ENCODE assay signal across 8 cellular contexts in genomic region chr6:26020291-26020982, GRCh38. TPM values are rescaled to one million over a fixed set of nuclear protein-coding genes. Genes with fewer than 3 reads are reported as not detected.
DNase-seq lines count a peak whose midpoint lies in the region; ATAC-seq and TF ChIP-seq lines count a peak whose summit lies in the region.

No MANE protein-coding gene starts in this region.

- H3K18ac ChIP-seq in mesendoderm (ENCODE audit: low read length), result peak overlapping the region; percentile 69

- DNase-seq in CD4-positive, alpha-beta T cell, result peak; percentile 63 to 81 (median 77)
- DNase-seq in NOMO-1 treated with DMSO at 0.1 percent for 48 hours (lab: John Stamatoyannopoulos, UW; ENCODE audit: unreplicated experiment) (peak; percentile 89), endodermal cell (peak; percentile 87), mesendoderm (peak; percentile 95)
- peak; percentile 60 for DNase-seq in activated CD8-positive, alpha-beta memory T cell treated with anti-CD3 and anti-CD28 coated beads, Interleukin-2, amount 50 U/mL, for 4 hours

- H4K5ac ChIP-seq in mesendoderm (ENCODE audit: low read length), result no peak overlapping the region

- peak overlapping the region; percentile 96 for H3K27ac ChIP-seq in CD4-positive, alpha-beta T cell (ENCODE audit: low read depth, low read length)
- H3K27ac ChIP-seq in endodermal cell (ENCODE audit: low read depth, low read length), result no peak overlapping the region
- H3K27ac ChIP-seq in mesendoderm (ENCODE audit: low read depth, low read length), result peak overlapping the region; percentile 89

- H3K27me3 Mint-ChIP-seq in CD4-positive, alpha-beta T cell, result no peaks in the 10 kb centered on the region
- H3K27me3 Mint-ChIP-seq in endodermal cell (ENCODE audit: insufficient read depth), result no peaks in the 10 kb centered on the region
- no peaks in the 10 kb centered on the region for H3K27me3 Mint-ChIP-seq in stimulated activated memory B cell treated with anti-CD40 and anti-IgM and Interleukin-4, amounts not matched to agents 10 μg/mL and 1 μg/mL and 100 μg/mL, for 72 hours

- CTCF ChIA-PET in CD4-positive, alpha-beta T cell (lab: Charles Lee), result interaction anchor here (1.5 to 8.9 kb wide), 4 partner anchors 11 to 82 kb away, joined by 3 to 62 read pairs (median 15); a partner anchor contains a TSS

- H2BK120ac ChIP-seq in mesendoderm (ENCODE audit: low read depth, low read length), result no peak overlapping the region

- no peaks in the 10 kb centered on the region for H3K27me3 ChIP-seq in CD4-positive, alpha-beta T cell (ENCODE audit: control insufficient read depth, insufficient read depth, low read length)
- H3K27me3 ChIP-seq in endodermal cell (ENCODE audit: control insufficient read depth, insufficient read depth, low read length, poor library complexity, severe bottlenecking) (no peaks in the 10 kb centered on the region), mesendoderm (ENCODE audit: insufficient read depth, low read length, poor library complexity) (no peaks in the 10 kb centered on the region)

- H4K8ac ChIP-seq in mesendoderm (ENCODE audit: low read depth, low read length), result no peak overlapping the region

- peak; percentile 50 for ATAC-seq in CD4-positive, alpha-beta T cell (ENCODE audit: poor library complexity)
- ATAC-seq in GM19397 (IDR thresholded peaks at IDR 0.05; ENCODE audit: unreplicated experiment), result peak; percentile 45
- ATAC-seq in HG03565 (IDR thresholded peaks at IDR 0.05; ENCODE audit: unreplicated experiment), result peak; percentile 51
- ATAC-seq in stimulated activated memory B cell treated with anti-CD40 and anti-IgM and Interleukin-4, amounts not matched to agents 10 μg/mL and 1 μg/mL and 100 μg/mL, for 72 hours, result peak; percentile 73

- peaks cover 16% of the 10 kb centered on the region for H3K36me3 Mint-ChIP-seq in CD4-positive, alpha-beta T cell (ENCODE audit: low read depth)
- H3K36me3 Mint-ChIP-seq in endodermal cell (ENCODE audit: low read depth), result peaks cover 2% of the 10 kb centered on the region
- H3K36me3 Mint-ChIP-seq in stimulated activated memory B cell treated with anti-CD40 and anti-IgM and Interleukin-4, amounts not matched to agents 10 μg/mL and 1 μg/mL and 100 μg/mL, for 72 hours, result no peaks in the 10 kb centered on the region

- H3K79me2 ChIP-seq in mesendoderm (ENCODE audit: control insufficient read depth, insufficient read depth, low read length), result no peaks in the 10 kb centered on the region

- no peaks in the 10 kb centered on the region for H3K4me1 ChIP-seq in endodermal cell (ENCODE audit: control insufficient read depth, insufficient read depth, low read length)
- H3K4me1 ChIP-seq in mesendoderm (ENCODE audit: control insufficient read depth, low read depth, low read length), result peaks cover 6% of the 10 kb centered on the region

- WGBS in endodermal cell (ENCODE audit: insufficient coverage in 1 of 2, insufficient read length in 1 of 2), 2 experiments, result 91 to 94% methylated on average over 33 to 46 of the region's 46 CpGs
- no CpG with 5 or more reads among the region's 46 CpGs for WGBS in mesendoderm (ENCODE audit: extremely low coverage, insufficient coverage, low lambda C conversion rate)

- H3K27ac Mint-ChIP-seq in CD4-positive, alpha-beta T cell, result peak overlapping the region; percentile 97
- peak overlapping the region; percentile 99 for H3K27ac Mint-ChIP-seq in endodermal cell
- H3K27ac Mint-ChIP-seq in stimulated activated memory B cell treated with anti-CD40 and anti-IgM and Interleukin-4, amounts not matched to agents 10 μg/mL and 1 μg/mL and 100 μg/mL, for 72 hours, result peak overlapping the region; percentile 98

- H3K9ac ChIP-seq in endodermal cell (ENCODE audit: extremely low read depth, low read length, poor library complexity, severe bottlenecking) (peak overlapping the region; percentile 19), mesendoderm (ENCODE audit: low read length) (peak overlapping the region; percentile 99)

- H2BK5ac ChIP-seq in mesendoderm (ENCODE audit: low read length), result peak overlapping the region; percentile 87

- H2BK15ac ChIP-seq in mesendoderm (replicated peaks; ENCODE audit: low read depth), result no peak overlapping the region

- H3K4me3 ChIP-seq in endodermal cell (ENCODE audit: low read length) (no peak overlapping the region), mesendoderm (ENCODE audit: low read length) (peak overlapping the region; percentile 86)

- H3K4me3 Mint-ChIP-seq in CD4-positive, alpha-beta T cell, result peak overlapping the region; percentile 95
- peak overlapping the region; percentile 82 for H3K4me3 Mint-ChIP-seq in endodermal cell
- peak overlapping the region; percentile 96 for H3K4me3 Mint-ChIP-seq in stimulated activated memory B cell treated with anti-CD40 and anti-IgM and Interleukin-4, amounts not matched to agents 10 μg/mL and 1 μg/mL and 100 μg/mL, for 72 hours

- intact Hi-C loops in CD4-positive, alpha-beta T cell (cut with DNase I, micrococcal nuclease), result loop anchor here (1.0 to 10.0 kb wide), 6 partner anchors 28 to 1874 kb away; partner anchors contain the start of genes ZNF184 (in 2 of the 2) and TRIM38 (in 1 of the 2)

- no peaks in the 10 kb centered on the region for H3K9me3 ChIP-seq in CD4-positive, alpha-beta T cell (ENCODE audit: control insufficient read depth, low read length)
- H3K9me3 ChIP-seq in endodermal cell (ENCODE audit: control insufficient read depth, low read length), result peaks cover 12% of the 10 kb centered on the region

- H3K4me2 ChIP-seq in mesendoderm (ENCODE audit: low read length), result peak overlapping the region; percentile 87

- no peak for TF ChIP-seq CTCF in CD4-positive, alpha-beta T cell (IDR thresholded peaks at IDR 0.05)
- peak; percentile 20 for TF ChIP-seq CTCF in endodermal cell (conservative IDR thresholded peaks at IDR 0.05)

- H3K4me1 Mint-ChIP-seq in CD4-positive, alpha-beta T cell (ENCODE audit: low read depth), result peaks cover 41% of the 10 kb centered on the region
- H3K4me1 Mint-ChIP-seq in endodermal cell, result peaks cover 34% of the 10 kb centered on the region
- H3K4me1 Mint-ChIP-seq in stimulated activated memory B cell treated with anti-CD40 and anti-IgM and Interleukin-4, amounts not matched to agents 10 μg/mL and 1 μg/mL and 100 μg/mL, for 72 hours, result peaks cover 14% of the 10 kb centered on the region

- H3K23ac ChIP-seq in mesendoderm (ENCODE audit: low read length), result peak overlapping the region; percentile 48

- no peak overlapping the region for H2AK5ac ChIP-seq in mesendoderm (ENCODE audit: low read length)

- H3K79me1 ChIP-seq in mesendoderm (ENCODE audit: low read length), result no peaks in the 10 kb centered on the region

- peak overlapping the region; percentile 89 for H3K4ac ChIP-seq in mesendoderm (ENCODE audit: low read depth, low read length)

- H3K36me3 ChIP-seq in endodermal cell (ENCODE audit: control insufficient read depth, insufficient read depth, low read length) (no peaks in the 10 kb centered on the region), mesendoderm (ENCODE audit: control insufficient read depth, insufficient read depth, low read length) (no peaks in the 10 kb centered on the region)

- peak overlapping the region; percentile 98 for H3K56ac ChIP-seq in mesendoderm (ENCODE audit: low read length)

- no peaks in the 10 kb centered on the region for H3K9me3 Mint-ChIP-seq in CD4-positive, alpha-beta T cell
- peaks cover 15% of the 10 kb centered on the region for H3K9me3 Mint-ChIP-seq in endodermal cell
- no peaks in the 10 kb centered on the region for H3K9me3 Mint-ChIP-seq in stimulated activated memory B cell treated with anti-CD40 and anti-IgM and Interleukin-4, amounts not matched to agents 10 μg/mL and 1 μg/mL and 100 μg/mL, for 72 hours

- POLR2A ChIA-PET in CD4-positive, alpha-beta T cell (lab: Charles Lee), result interaction anchor here (0.5 to 5.7 kb wide), 70 partner anchors 10 to 1873 kb away, joined by 3 to 357 read pairs (median 9); partner anchors contain the start of genes HFE and TRIM38

RNA-seq across cellular contexts. Expression of gene TRIM38, which starts 57.8 kb away (rescaled TPM):
- total RNA-seq in CD4-positive, alpha-beta T cell, result 10 to 100 TPM; 17.0 to 17.5 TPM
- total RNA-seq in endodermal cell, result 1 to 10 TPM; 4.2 to 4.4 TPM
- 0.32 TPM for polyA plus RNA-seq in endodermal cell (2013, experiment 1 of 2)
- polyA plus RNA-seq in endodermal cell (2013, experiment 2 of 2), result 0.29 TPM
- polyA plus RNA-seq in mesendoderm (2013, experiment 1 of 2), result 0.66 TPM
- polyA plus RNA-seq in mesendoderm (2013, experiment 2 of 2), result 0.55 TPM
